In the genomic region with DNA sequence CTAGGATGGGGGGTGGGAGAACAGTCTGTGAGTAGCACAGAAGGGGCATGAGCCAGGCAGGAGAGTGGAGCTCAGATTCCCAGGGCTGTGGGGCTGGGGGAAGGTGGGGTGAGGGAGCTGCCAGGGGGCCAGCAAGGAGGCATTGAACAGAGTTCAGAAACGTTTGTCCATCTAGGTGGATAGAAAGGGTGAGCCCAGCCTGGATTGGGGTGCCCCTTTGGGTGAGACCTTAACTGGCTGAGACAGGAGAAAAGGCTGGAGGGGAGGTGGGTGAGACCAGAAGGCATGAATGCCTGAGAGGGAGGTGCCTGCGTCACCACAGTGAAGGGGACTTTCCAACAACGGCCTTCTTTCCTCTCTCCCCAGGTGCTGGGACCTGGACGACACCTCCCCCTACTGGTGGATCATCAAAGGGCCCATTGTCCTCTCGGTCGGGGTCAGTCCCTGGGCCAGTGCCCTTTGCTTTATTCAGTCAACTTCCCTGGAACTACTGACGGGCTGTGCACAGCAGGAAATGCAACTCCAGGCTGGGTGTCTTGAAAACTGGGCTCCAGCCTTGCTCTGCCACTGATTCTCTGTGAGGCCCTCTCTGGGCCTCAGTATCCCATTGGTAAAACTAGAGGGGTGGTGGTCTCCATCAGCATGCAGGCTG, we compare ENCODE assay signal across 9 cellular contexts. TPM values are rescaled to one million over a fixed set of nuclear protein-coding genes. Genes with fewer than 3 reads are reported as not detected.
DNase-seq lines count a peak whose midpoint lies in the region; ATAC-seq, FAIRE-seq and TF ChIP-seq lines count a peak whose summit lies in the region.
"Had no signal": no experiment of that assay in that cellular context is flagged by ENCODE, and none has a peak within 500 bp of the region (broad histone marks: within the 10 kb centered on the region; RNA-seq: fewer than 3 reads in every experiment).

No MANE protein-coding gene starts in this region.

- no TSS peak for BruUV-seq in Calu3 (replicated peaks; lab: Mats Ljungman, UMichigan)

- H3K4me3 ChIP-seq in astrocyte of the cerebellum (ENCODE audit: low read depth, low read length) (no peak overlapping the region), kidney (ENCODE audit: low read length in 2 of 2) (no peak overlapping the region)

- in situ Hi-C loops in astrocyte of the cerebellum (cut with HindIII; ENCODE audit: low sequenced_read_pairs), result loop anchor here (25.0 kb wide), 2 partner anchors 88 to 138 kb away; partner anchors contain the start of gene ADCYAP1R1

- CTCF ChIA-PET in Calu3 (lab: Charles Lee), result interaction anchor here (0.8 to 2.7 kb wide), 7 partner anchors 9 to 178 kb away, joined by 3 to 16 read pairs (median 6); no protein-coding TSS in a partner anchor

- no peaks in the 10 kb centered on the region for H3K36me3 ChIP-seq in kidney (ENCODE audit: control insufficient read depth in 1 of 2, insufficient read depth in 2 of 2, low read length in 2 of 2)

- FAIRE-seq in kidney (lab: Jason Lieb, UNC), result no peak

- H3K9me3 Mint-ChIP-seq in Calu3 (ENCODE audit: low read depth, unreplicated experiment), result no peaks in the 10 kb centered on the region
- no peaks in the 10 kb centered on the region for H3K9me3 Mint-ChIP-seq in stimulated activated memory B cell treated with anti-CD40 and anti-IgM and Interleukin-4, amounts not matched to agents 10 μg/mL and 1 μg/mL and 100 μg/mL, for 72 hours

- no peak overlapping the region for H3K9ac ChIP-seq in kidney (ENCODE audit: low read length in 2 of 2)

- peaks cover 65% of the 10 kb centered on the region for H3K4me1 Mint-ChIP-seq in Calu3 (ENCODE audit: low read depth, unreplicated experiment)
- peaks cover 11% of the 10 kb centered on the region for H3K4me1 Mint-ChIP-seq in stimulated activated memory B cell treated with anti-CD40 and anti-IgM and Interleukin-4, amounts not matched to agents 10 μg/mL and 1 μg/mL and 100 μg/mL, for 72 hours

- H3K9me3 ChIP-seq in kidney (ENCODE audit: control insufficient read depth in 1 of 2, low read length in 2 of 2), result no peaks in the 10 kb centered on the region

- ATAC-seq in GM19025 (IDR thresholded peaks at IDR 0.05; ENCODE audit: low read depth, unreplicated experiment) (peak; percentile 93), HG03060 (IDR thresholded peaks at IDR 0.05; ENCODE audit: low read depth, unreplicated experiment) (peak; percentile 92)
- ATAC-seq in stimulated activated memory B cell treated with anti-CD40 and anti-IgM and Interleukin-4, amounts not matched to agents 10 μg/mL and 1 μg/mL and 100 μg/mL, for 72 hours, result peak; percentile 78

- H3K4me3 Mint-ChIP-seq in Calu3 (ENCODE audit: low read depth, unreplicated experiment), result no peak overlapping the region
- H3K4me3 Mint-ChIP-seq in stimulated activated memory B cell treated with anti-CD40 and anti-IgM and Interleukin-4, amounts not matched to agents 10 μg/mL and 1 μg/mL and 100 μg/mL, for 72 hours, result no peak overlapping the region

- TF ChIP-seq CTCF in Calu3 (IDR thresholded peaks at IDR 0.05; ENCODE audit: unreplicated experiment) (peak; percentile 97), astrocyte of the cerebellum (IDR thresholded peaks at IDR 0.05; ENCODE audit: low read depth, low read length, missing control alignments) (peak; percentile 69), kidney (IDR thresholded peaks at IDR 0.05; ENCODE audit: borderline replicate concordance, extremely low read depth, insufficient read depth) (peak; percentile 53)

- no peaks in the 10 kb centered on the region for H3K36me3 Mint-ChIP-seq in Calu3 (ENCODE audit: insufficient read depth, unreplicated experiment)
- no peaks in the 10 kb centered on the region for H3K36me3 Mint-ChIP-seq in stimulated activated memory B cell treated with anti-CD40 and anti-IgM and Interleukin-4, amounts not matched to agents 10 μg/mL and 1 μg/mL and 100 μg/mL, for 72 hours

- peak overlapping the region; percentile 94 for H3K27ac Mint-ChIP-seq in Calu3 (ENCODE audit: unreplicated experiment)
- H3K27ac Mint-ChIP-seq in stimulated activated memory B cell treated with anti-CD40 and anti-IgM and Interleukin-4, amounts not matched to agents 10 μg/mL and 1 μg/mL and 100 μg/mL, for 72 hours, result peak overlapping the region; percentile 53

- DNase-seq in Calu3 (peak; percentile 98), NCI-H82 (lab: John Stamatoyannopoulos, UW) (peak; percentile 81), astrocyte of the cerebellum (ENCODE audit: low read depth) (no peak), kidney (no peak), GDM1 (lab: John Stamatoyannopoulos, UW) (no peak)

- intact Hi-C loops in Calu3 (cut with micrococcal nuclease; ENCODE audit: unreplicated experiment) (loop anchor here (1.0 to 2.0 kb wide), 3 partner anchors 32 to 78 kb away; no protein-coding TSS in a partner anchor), kidney (cut with DNase I) (loop anchor here (10.0 kb wide), 1 partner anchor 180 kb away; no protein-coding TSS in a partner anchor)

- H3K4me1 ChIP-seq in kidney (ENCODE audit: control insufficient read depth in 1 of 2, insufficient read depth in 1 of 2, low read depth in 1 of 2, low read length in 2 of 2), result no peaks in the 10 kb centered on the region

- no peak overlapping the region for H3K27ac ChIP-seq in kidney (ENCODE audit: low read depth in 2 of 2, low read length in 2 of 2)

- peaks cover 34% of the 10 kb centered on the region for H3K27me3 Mint-ChIP-seq in Calu3 (ENCODE audit: unreplicated experiment)
- H3K27me3 Mint-ChIP-seq in stimulated activated memory B cell treated with anti-CD40 and anti-IgM and Interleukin-4, amounts not matched to agents 10 μg/mL and 1 μg/mL and 100 μg/mL, for 72 hours, result peaks cover 70% of the 10 kb centered on the region

RNA-seq across cellular contexts. Expression of gene GHRHR, which starts 11.0 kb away (rescaled TPM):
- total RNA-seq in Calu3 (2022) (not detected in 2 replicates), kidney (not detected)
- 0.75 TPM for polyA plus RNA-seq in kidney (ENCODE audit: insufficient read depth, low read depth, low replicate concordance)
- total RNA-seq: activated CD8-positive, alpha-beta memory T cell treated with anti-CD3 and anti-CD28 coated beads for 36 hours had no signal

Comparison
In these comparisons a context has a peak if more than half of its experiments do, and no peak if none do; other contexts are left out.
1. DNase-seq: peak in Calu3 (single experiment) and NCI-H82 (single experiment); none in astrocyte of the cerebellum (single experiment), kidney (single experiment) and GDM1 (single experiment).
2. Peak in every context shown above with its lines, with median percentiles within 50 percentile points of each other: CTCF ChIP-seq and ATAC-seq.